In genomic region chr20:58950603-58951002, GRCh38 we compare ENCODE assay signal across 1 cellular context.
A peak's percentile ranks its signal among the peaks of the same experiment; 100 is the strongest.
TF ChIP-seq lines count a peak whose summit lies in the region.

No MANE protein-coding gene starts in this region.

TF ChIP-seq in A549, 52 proteins besides CTCF, POLR2A, EP300 and RAD21:
- no peak for TF ChIP-seq RARB (CRISPR knock-in tag; IDR thresholded peaks at IDR 0.05)
- no peak for TF ChIP-seq FOSB (CRISPR knock-in tag; IDR thresholded peaks at IDR 0.05)
- no peak for TF ChIP-seq HMGXB4 (CRISPR knock-in tag; IDR thresholded peaks at IDR 0.05; ENCODE audit: borderline replicate concordance)
- no peak for TF ChIP-seq KDM1A (IDR thresholded peaks at IDR 0.05; ENCODE audit: low read depth)
- TF ChIP-seq ESRRA (IDR thresholded peaks at IDR 0.05; ENCODE audit: borderline replicate concordance, low read length) = no peak
- TF ChIP-seq E2F6 (IDR thresholded peaks at IDR 0.05; ENCODE audit: borderline replicate concordance, low read depth) = no peak
- no peak for TF ChIP-seq REST (IDR thresholded peaks at IDR 0.05)
- 0 out of 4 replicates have a peak, but pooled peaks of 1 of the 2 experiments have one; percentile 14 for TF ChIP-seq CEBPB (IDR thresholded peaks at IDR 0.05)
- TF ChIP-seq KDM5A (IDR thresholded peaks at IDR 0.05) = no peak
- TF ChIP-seq MAFK (IDR thresholded peaks at IDR 0.05; ENCODE audit: partially characterized antibody) = peak; percentile 82
- no peak for TF ChIP-seq ZFP36 (IDR thresholded peaks at IDR 0.05; ENCODE audit: borderline replicate concordance, partially characterized antibody)
TF ChIP-seq in A549: peak in this region for 2.
